Comparison of ENCODE assay signal across 8 cellular contexts in genomic region chr12:131896080-131896810, GRCh38. TPM values are rescaled to one million over a fixed set of nuclear protein-coding genes. Genes with fewer than 3 reads are reported as not detected.
A peak's percentile ranks its signal among the peaks of the same experiment; 100 is the strongest.
DNase-seq lines count a peak whose midpoint lies in the region; ATAC-seq and TF ChIP-seq lines count a peak whose summit lies in the region.

No MANE protein-coding gene starts in this region.

- H2BK5ac ChIP-seq in trophoblast cell (ENCODE audit: low read depth, low read length, poor library complexity): peak overlapping the region; percentile 35

- peak overlapping the region; percentile 77 for H3K4me2 ChIP-seq in trophoblast cell (ENCODE audit: low read length)

- 1% methylated on average over 39 of the region's 39 CpGs for WGBS in heart right ventricle, 2 donors
- no CpG with 5 or more reads among the region's 39 CpGs for WGBS in trophoblast cell (ENCODE audit: extremely low coverage, insufficient coverage, insufficient read length)

- peak overlapping the region; percentile 7 for H4K91ac ChIP-seq in trophoblast cell (ENCODE audit: low read depth, low read length)

- peaks cover 11 to 53% (median 39%) of the 10 kb centered on the region in 9 donors for H3K4me1 ChIP-seq in heart right ventricle
- H3K4me1 ChIP-seq in trophoblast cell (ENCODE audit: control insufficient read depth in 1 of 2, insufficient read depth in 2 of 2, low read length in 2 of 2): peaks cover 17 to 23% of the 10 kb centered on the region in 2 experiments
- peaks cover 0 to 48% (median 24%) of the 10 kb centered on the region in 4 donors for H3K4me1 ChIP-seq in tibial artery

- H3K27ac ChIP-seq in heart right ventricle (peak overlapping the region; percentile 94 to 99 (median 98)), trophoblast cell (ENCODE audit: low read depth, low read length) (peak overlapping the region; percentile 48), tibial artery (peak overlapping the region; percentile 95 to 98)

- H3K4me3 ChIP-seq in heart right ventricle (peak overlapping the region; percentile 40 to 85 (median 64)), trophoblast cell (ENCODE audit: low read depth, low read length) (peak overlapping the region; percentile 79), tibial artery (peak overlapping the region; percentile 82 to 91)

- ATAC-seq in GM21723 (IDR thresholded peaks at IDR 0.05; ENCODE audit: unreplicated experiment): peak; percentile 63
- peak; percentile 83 to 94 (median 89) for ATAC-seq in heart right ventricle

- no peak overlapping the region for H3K23ac ChIP-seq in trophoblast cell (ENCODE audit: low read length)

- peaks cover 23% of the 10 kb centered on the region for H3K79me2 ChIP-seq in trophoblast cell (ENCODE audit: control insufficient read depth, insufficient read depth, low read length, poor library complexity)

- H4K8ac ChIP-seq in trophoblast cell (ENCODE audit: low read depth, low read length): peak overlapping the region; percentile 79

- peak overlapping the region; percentile 91 for H3K18ac ChIP-seq in trophoblast cell (ENCODE audit: low read length)

- H3K27me3 ChIP-seq in heart right ventricle (no peaks in the 10 kb centered on the region), trophoblast cell (ENCODE audit: insufficient read depth, low read length) (no peaks in the 10 kb centered on the region), tibial artery (no peaks in the 10 kb centered on the region)

- H2AK5ac ChIP-seq in trophoblast cell (ENCODE audit: low read length): peak overlapping the region; percentile 69

- H3K36me3 ChIP-seq in heart right ventricle: peaks cover 0 to 32% (median 3%) of the 10 kb centered on the region in 9 donors
- H3K36me3 ChIP-seq in trophoblast cell (ENCODE audit: control insufficient read depth in 1 of 2, insufficient read depth in 2 of 2, low read length in 2 of 2): peaks cover 15 to 22% of the 10 kb centered on the region in 2 experiments
- peaks cover 0 to 37% (median 30%) of the 10 kb centered on the region in 3 donors for H3K36me3 ChIP-seq in tibial artery

- H3K14ac ChIP-seq in trophoblast cell (ENCODE audit: low read length): peak overlapping the region; percentile 81

- H2BK120ac ChIP-seq in trophoblast cell (ENCODE audit: insufficient read depth, low read length, poor library complexity): peak overlapping the region; percentile 49

- peak overlapping the region; percentile 1 for H4K12ac ChIP-seq in trophoblast cell (ENCODE audit: low read depth, low read length)

- peaks cover 15% of the 10 kb centered on the region for H3K79me1 ChIP-seq in trophoblast cell (ENCODE audit: low read length)

- in situ Hi-C loops in KBM-7 (cut with MboI; ENCODE audit: low pct_unique_long_range_greater_than_20kb, low sequenced_read_pairs): no loop called here

- peak overlapping the region; percentile 24 for H3K4ac ChIP-seq in trophoblast cell (ENCODE audit: low read depth, low read length)

- intact Hi-C loops in heart right ventricle (cut with DNase I) (loop anchor here in 5 of 10 donors (1.0 to 10.0 kb wide), 6 partner anchors 32 to 61 kb away; partner anchors contain the start of genes EP400 (in 2 of the 5) and PUS1 (in 2 of the 5)), tibial artery (cut with DNase I; ENCODE audit: low total_unique reads) (loop anchor here (2.0 to 5.0 kb wide), 2 partner anchors 33 to 51 kb away; partner anchors contain the start of genes EP400 and PUS1)

- H3K9me3 ChIP-seq in heart right ventricle: no peaks in the 10 kb centered on the region
- H3K9me3 ChIP-seq in trophoblast cell (ENCODE audit: insufficient read depth, low read depth, low read length): no peaks in the 10 kb centered on the region
- H3K9me3 ChIP-seq in tibial artery: no peaks in the 10 kb centered on the region

- TF ChIP-seq CTCF in heart right ventricle (IDR thresholded peaks at IDR 0.05) (no peak), tibial artery (IDR thresholded peaks at IDR 0.05) (no peak)

- DNase-seq in DMS153 (lab: John Stamatoyannopoulos, UW) (peak; percentile 81), KBM-7 (peak; percentile 81), SW480 (ENCODE audit: low spot score) (peak; percentile 82), amniotic epithelial cell (ENCODE audit: low read depth) (peak; percentile 88), heart right ventricle (peak; percentile 91), trophoblast cell (peak; percentile 82 to 83), tibial artery (peak; percentile 94 to 98)

- peak overlapping the region; percentile 72 for H2AFZ ChIP-seq in trophoblast cell (ENCODE audit: insufficient read depth, low read length, poor library complexity)

- peak overlapping the region; percentile 39 for H2BK12ac ChIP-seq in trophoblast cell (ENCODE audit: low read length)

- H3K9ac ChIP-seq in trophoblast cell (ENCODE audit: low read length): peak overlapping the region; percentile 14

RNA-seq across cellular contexts. Expression of gene ULK1, which starts 1.8 kb away (rescaled TPM):
- 10 to 100 TPM; 30.2 to 77.7 (median 51.6) TPM for total RNA-seq in heart right ventricle
- polyA plus RNA-seq in heart right ventricle: 10 to 100 TPM; 10.7 to 37.2 TPM
- 74.0 and 74.9 TPM in 2 replicates for polyA plus RNA-seq in trophoblast cell (2013)

RNA-seq across cellular contexts. Expression of gene PUS1, which starts 32.8 kb away (rescaled TPM):
- total RNA-seq in heart right ventricle: 10 to 100 TPM in 1 of 10 donors, 1 to 10 TPM in 9; 5.1 to 14.8 (median 7.5) TPM
- polyA plus RNA-seq in heart right ventricle: 10 to 100 TPM; 13.7 to 17.4 TPM
- polyA plus RNA-seq in trophoblast cell (2013): 33.0 and 33.3 TPM in 2 replicates

RNA-seq across cellular contexts. Expression of gene EP400, which starts 53.5 kb away (rescaled TPM):
- 10 to 100 TPM; 14.1 to 20.5 (median 19.3) TPM for total RNA-seq in heart right ventricle
- polyA plus RNA-seq in heart right ventricle: 10 to 100 TPM in 1 of 2 donors, 1 to 10 TPM in 1; 6.6 to 18.9 TPM
- 25.4 and 26.9 TPM in 2 replicates for polyA plus RNA-seq in trophoblast cell (2013)

Comparison
In these comparisons a context has a peak if more than half of its experiments do, and no peak if none do; other contexts are left out.
1. Peak in every context shown above with its lines: DNase-seq, ATAC-seq, H3K4me3 ChIP-seq and H3K27ac ChIP-seq.
2. H3K27ac ChIP-seq: peak in every context shown above with its lines; median percentile 98 in heart right ventricle; 96 in tibial artery; 48 in trophoblast cell.